Comparison of ENCODE assay signal across 10 cellular contexts in genomic region chr6:11367638-11368199, GRCh38.
DNase-seq lines count a peak whose midpoint lies in the region; ATAC-seq and TF ChIP-seq lines count a peak whose summit lies in the region.
"Had no signal": no experiment of that assay in that cellular context is flagged by ENCODE, and none has a peak within 500 bp of the region (broad histone marks: within the 10 kb centered on the region; RNA-seq: fewer than 3 reads in every experiment).

No MANE protein-coding gene starts in this region.

- ATAC-seq in left lobe of liver: peak; percentile 70

- H3K36me3 ChIP-seq in tibial artery: no peaks in the 10 kb centered on the region
- H3K36me3 ChIP-seq in effector memory CD4-positive, alpha-beta T cell (ENCODE audit: control insufficient read depth, insufficient read depth, low read length): no peaks in the 10 kb centered on the region
- H3K36me3 ChIP-seq: MG63 had no signal

- H3K4me3 ChIP-seq in tibial artery: no peak overlapping the region
- H3K4me3 ChIP-seq in effector memory CD4-positive, alpha-beta T cell (ENCODE audit: insufficient read depth, low read depth, low read length, poor library complexity, severe bottlenecking): no peak overlapping the region
- H3K4me3 ChIP-seq: MG63 had no signal

- CTCF ChIA-PET in activated naive CD4-positive, alpha-beta T cell treated with anti-CD3 and anti-CD28 coated beads for 36 hours (lab: Charles Lee): interaction anchor here (0.8 to 3.1 kb wide), 7 partner anchors 11 to 344 kb away, joined by 3 to 18 read pairs (median 6); no protein-coding TSS in a partner anchor

- TF ChIP-seq CTCF in tibial artery (IDR thresholded peaks at IDR 0.05): no peak

- intact Hi-C loops in activated naive CD4-positive, alpha-beta T cell treated with anti-CD3 and anti-CD28 coated beads for 36 hours (cut with micrococcal nuclease): loop anchor here (1.0 to 10.0 kb wide), 7 partner anchors 15 to 1987 kb away; partner anchors contain the start of genes SMIM13 and TMEM170B
- intact Hi-C loops in activated T-helper 2 cell treated with anti-CD3 and anti-CD28 coated beads, Interferon-gamma antibody, Interleukin-2, Interleukin-4, amounts not matched to agents 10 μg/mL and 5 μg/mL and 100 μg/mL, durations not matched to agents 14 hours and 24 hours and 36 hours (cut with micrococcal nuclease): loop anchor here (1.0 to 5.0 kb wide), 9 partner anchors 15 to 130 kb away; no protein-coding TSS in a partner anchor
- intact Hi-C loops in tibial artery (cut with DNase I; ENCODE audit: low total_unique reads): no loop called here

- no peak for DNase-seq in activated naive CD4-positive, alpha-beta T cell treated with anti-CD3 and anti-CD28 coated beads for 36 hours
- DNase-seq in activated naive CD4-positive, alpha-beta T cell treated with Interleukin-2 at 50 U/mL for 16 hours: no peak
- DNase-seq in activated T-helper 2 cell treated with anti-CD3 and anti-CD28 coated beads, Interferon-gamma antibody, Interleukin-2, Interleukin-4, amounts not matched to agents 10 μg/mL and 5 μg/mL and 100 μg/mL, durations not matched to agents 14 hours and 24 hours and 36 hours (ENCODE audit: low spot score): no peak
- peak; percentile 65 for DNase-seq in left lobe of liver (ENCODE audit: low spot score)
- no peak for DNase-seq in tibial artery
- no peak for DNase-seq in COLO668 (lab: John Stamatoyannopoulos, UW; ENCODE audit: unreplicated experiment)
- no peak for DNase-seq in effector memory CD4-positive, alpha-beta T cell
- no peak for DNase-seq in T-helper 9 cell
- DNase-seq: activated CD4-positive, alpha-beta T cell treated with anti-CD3 and anti-CD28 coated beads, Interleukin-2, amount 50 U/mL, for 48 hours; MG63 had no signal

- H3K27me3 Mint-ChIP-seq in activated naive CD4-positive, alpha-beta T cell treated with anti-CD3 and anti-CD28 coated beads for 36 hours (ENCODE audit: low read depth): no peaks in the 10 kb centered on the region
- H3K27me3 Mint-ChIP-seq in activated T-helper 2 cell treated with anti-CD3 and anti-CD28 coated beads, Interferon-gamma antibody, Interleukin-2, Interleukin-4, amounts not matched to agents 10 μg/mL and 5 μg/mL and 100 μg/mL, durations not matched to agents 14 hours and 24 hours and 36 hours (ENCODE audit: low read depth): no peaks in the 10 kb centered on the region

- H3K4me1 ChIP-seq in tibial artery: peaks cover 0 to 40% (median 7%) of the 10 kb centered on the region in 4 donors
- peaks cover 19% of the 10 kb centered on the region for H3K4me1 ChIP-seq in effector memory CD4-positive, alpha-beta T cell (ENCODE audit: control insufficient read depth, insufficient read depth, low read length, poor library complexity, severe bottlenecking)

- peaks cover 90% of the 10 kb centered on the region for H3K4me1 Mint-ChIP-seq in activated naive CD4-positive, alpha-beta T cell treated with anti-CD3 and anti-CD28 coated beads for 36 hours (ENCODE audit: low read depth)
- H3K4me1 Mint-ChIP-seq in activated T-helper 2 cell treated with anti-CD3 and anti-CD28 coated beads, Interferon-gamma antibody, Interleukin-2, Interleukin-4, amounts not matched to agents 10 μg/mL and 5 μg/mL and 100 μg/mL, durations not matched to agents 14 hours and 24 hours and 36 hours (ENCODE audit: low read depth): peaks cover 83% of the 10 kb centered on the region

- no peaks in the 10 kb centered on the region for H3K9me3 ChIP-seq in tibial artery
- H3K9me3 ChIP-seq in effector memory CD4-positive, alpha-beta T cell (ENCODE audit: control insufficient read depth, low read length): no peaks in the 10 kb centered on the region
- H3K9me3 ChIP-seq: MG63 had no signal

- H3K27ac ChIP-seq in tibial artery: peak overlapping the region; percentile 10 to 21
- H3K27ac ChIP-seq in effector memory CD4-positive, alpha-beta T cell (ENCODE audit: insufficient read depth, low read length, poor library complexity, severe bottlenecking): no peak overlapping the region

- H3K27me3 ChIP-seq in tibial artery: no peaks in the 10 kb centered on the region
- no peaks in the 10 kb centered on the region for H3K27me3 ChIP-seq in effector memory CD4-positive, alpha-beta T cell (replicated peaks; ENCODE audit: control insufficient read depth, insufficient read depth, low read length, poor library complexity, severe bottlenecking)
- H3K27me3 ChIP-seq: MG63 had no signal

- peaks cover 23% of the 10 kb centered on the region for H3K36me3 Mint-ChIP-seq in activated naive CD4-positive, alpha-beta T cell treated with anti-CD3 and anti-CD28 coated beads for 36 hours (ENCODE audit: low read depth)
- peaks cover 68% of the 10 kb centered on the region for H3K36me3 Mint-ChIP-seq in activated T-helper 2 cell treated with anti-CD3 and anti-CD28 coated beads, Interferon-gamma antibody, Interleukin-2, Interleukin-4, amounts not matched to agents 10 μg/mL and 5 μg/mL and 100 μg/mL, durations not matched to agents 14 hours and 24 hours and 36 hours (ENCODE audit: low read depth)

- H3K27ac Mint-ChIP-seq in activated naive CD4-positive, alpha-beta T cell treated with anti-CD3 and anti-CD28 coated beads for 36 hours: peak overlapping the region; percentile 39
- H3K27ac Mint-ChIP-seq in activated T-helper 2 cell treated with anti-CD3 and anti-CD28 coated beads, Interferon-gamma antibody, Interleukin-2, Interleukin-4, amounts not matched to agents 10 μg/mL and 5 μg/mL and 100 μg/mL, durations not matched to agents 14 hours and 24 hours and 36 hours: peak overlapping the region; percentile 58

- H3K9me3 Mint-ChIP-seq in activated naive CD4-positive, alpha-beta T cell treated with anti-CD3 and anti-CD28 coated beads for 36 hours: no peaks in the 10 kb centered on the region
- H3K9me3 Mint-ChIP-seq in activated T-helper 2 cell treated with anti-CD3 and anti-CD28 coated beads, Interferon-gamma antibody, Interleukin-2, Interleukin-4, amounts not matched to agents 10 μg/mL and 5 μg/mL and 100 μg/mL, durations not matched to agents 14 hours and 24 hours and 36 hours: peaks cover 8% of the 10 kb centered on the region

- no peak overlapping the region for H3K4me3 Mint-ChIP-seq in activated naive CD4-positive, alpha-beta T cell treated with anti-CD3 and anti-CD28 coated beads for 36 hours
- no peak overlapping the region for H3K4me3 Mint-ChIP-seq in activated T-helper 2 cell treated with anti-CD3 and anti-CD28 coated beads, Interferon-gamma antibody, Interleukin-2, Interleukin-4, amounts not matched to agents 10 μg/mL and 5 μg/mL and 100 μg/mL, durations not matched to agents 14 hours and 24 hours and 36 hours (ENCODE audit: low read depth)
